Comparison of ENCODE assay signal across 20 cellular contexts in genomic region chrX:3159995-3160715, GRCh38.
DNase-seq lines count a peak whose midpoint lies in the region; ATAC-seq and TF ChIP-seq lines count a peak whose summit lies in the region.
"Had no signal": no experiment of that assay in that cellular context is flagged by ENCODE, and none has a peak within 500 bp of the region (broad histone marks: within the 10 kb centered on the region; RNA-seq: fewer than 3 reads in every experiment).

No MANE protein-coding gene starts in this region.

- TF ChIP-seq CTCF in nephron progenitor cell (IDR thresholded peaks at IDR 0.05) (no peak), type B pancreatic cell (conservative IDR thresholded peaks at IDR 0.05) (no peak)

- H3K27me3 Mint-ChIP-seq in nephron progenitor cell (ENCODE audit: low read depth, poor library complexity): peaks cover 2% of the 10 kb centered on the region
- no peaks in the 10 kb centered on the region for H3K27me3 Mint-ChIP-seq in type B pancreatic cell
- H3K27me3 Mint-ChIP-seq: CD4-positive, alpha-beta T cell; IgD-negative memory B cell had no signal

- H3K36me3 Mint-ChIP-seq in nephron progenitor cell (ENCODE audit: low read depth) (peaks cover 48% of the 10 kb centered on the region), type B pancreatic cell (peaks cover 7% of the 10 kb centered on the region)

- peaks cover 53% of the 10 kb centered on the region for H3K4me1 Mint-ChIP-seq in nephron progenitor cell
- H3K4me1 Mint-ChIP-seq in type B pancreatic cell (ENCODE audit: unreplicated experiment): peaks cover 34% of the 10 kb centered on the region

- H3K4me3 Mint-ChIP-seq in nephron progenitor cell (peak overlapping the region; percentile 11), type B pancreatic cell (peak overlapping the region; percentile 2)
- H3K4me3 Mint-ChIP-seq: CD4-positive, alpha-beta T cell; IgD-negative memory B cell had no signal

- H3K27ac Mint-ChIP-seq in nephron progenitor cell (peak overlapping the region; percentile 89), type B pancreatic cell (peak overlapping the region; percentile 52)
- H3K27ac Mint-ChIP-seq: CD4-positive, alpha-beta T cell; IgD-negative memory B cell had no signal

- peaks cover 54% of the 10 kb centered on the region for H3K9me3 Mint-ChIP-seq in nephron progenitor cell
- H3K9me3 Mint-ChIP-seq in type B pancreatic cell: peaks cover 23% of the 10 kb centered on the region
- H3K9me3 Mint-ChIP-seq: CD4-positive, alpha-beta T cell had no signal

- DNase-seq in amniotic epithelial cell (ENCODE audit: low read depth) (peak; percentile 50), left ventricle myocardium superior (no peak), nephron progenitor cell (no peak), type B pancreatic cell (ENCODE audit: extremely low spot score, unreplicated experiment) (no peak), superior temporal gyrus (ENCODE audit: extremely low spot score) (no peak), EL (no peak)
- DNase-seq: Caco-2; CD4-positive, alpha-beta T cell; DMS 273 treated with DMSO at 0.1 percent for 48 hours; DND-41; Karpas-422; MV-4-11; NCI-H1105 treated with DMSO at 0.1 percent for 48 hours; NCI-H2081; NCI-H2171; NCI-H524 treated with DMSO at 0.1 percent for 48 hours; NCI-H82 had no signal

- intact Hi-C loops in left ventricle myocardium superior (cut with micrococcal nuclease): no loop called here

- peak; percentile 78 for ATAC-seq in left ventricle myocardium superior
- ATAC-seq in GM19023 (IDR thresholded peaks at IDR 0.05; ENCODE audit: unreplicated experiment): no peak
- ATAC-seq: Panc1 had no signal
